ENCODE assay signal across 8 cellular contexts in the genomic region with DNA sequence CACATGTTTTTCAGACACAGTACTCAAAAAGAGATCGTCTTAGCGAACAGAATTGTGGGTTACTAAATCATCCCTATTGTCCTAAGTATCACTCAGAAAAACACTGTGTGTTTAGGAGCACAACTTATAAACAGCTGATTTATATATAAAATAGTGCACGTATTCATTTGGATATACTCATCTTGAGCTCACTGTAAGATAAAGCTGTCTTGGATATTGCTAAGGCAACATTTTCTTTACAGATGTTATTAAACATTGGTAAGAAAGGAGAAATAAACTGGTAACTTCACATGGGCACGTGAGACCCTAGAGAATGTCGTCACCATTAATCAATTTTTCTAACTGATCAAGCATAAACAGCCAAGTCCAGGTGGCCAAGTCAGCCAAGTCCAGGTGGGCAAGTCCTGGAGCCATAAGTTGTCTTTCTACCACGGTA. TPM values are rescaled to one million over a fixed set of nuclear protein-coding genes. Genes with fewer than 3 reads are reported as not detected.
A peak's percentile ranks its signal among the peaks of the same experiment; 100 is the strongest.
DNase-seq lines count a peak whose midpoint lies in the region; ATAC-seq, FAIRE-seq and TF ChIP-seq lines count a peak whose summit lies in the region.

No MANE protein-coding gene starts in this region.

- H4K20me1 ChIP-seq in endothelial cell of umbilical vein (replicated peaks; ENCODE audit: control insufficient read depth, extremely low read depth, insufficient read depth, low read length) = peaks cover 2% of the 10 kb centered on the region

- H3K27ac ChIP-seq in endothelial cell of umbilical vein (ENCODE audit: insufficient read depth, low read depth, low read length) (peak overlapping the region; percentile 85), pancreas (peak overlapping the region; percentile 86 to 96 (median 94))

- no peak for TF ChIP-seq CTCF in endothelial cell of umbilical vein (IDR thresholded peaks at IDR 0.05; ENCODE audit: extremely low read depth in 1 of 2, insufficient read depth in 1 of 2, low read depth in 1 of 2, low read length in 2 of 2)
- no peak for TF ChIP-seq CTCF in pancreas (IDR thresholded peaks at IDR 0.05)
- no peak for TF ChIP-seq CTCF in D721Med (IDR thresholded peaks at IDR 0.05; ENCODE audit: insufficient read depth, missing control alignments)

- POLR2A ChIA-PET in endothelial cell of umbilical vein (lab: Charles Lee) = no interaction called here

- intact Hi-C loops in endothelial cell of umbilical vein (cut with micrococcal nuclease) = no loop called here
- intact Hi-C loops in pancreas (cut with DNase I) = no loop called here

- H3K9me1 ChIP-seq in endothelial cell of umbilical vein (replicated peaks; ENCODE audit: control insufficient read depth, extremely low read depth, insufficient read depth, low read length) = no peaks in the 10 kb centered on the region

- H3K4me2 ChIP-seq in endothelial cell of umbilical vein (ENCODE audit: insufficient read depth, low read length) = peak overlapping the region; percentile 75

- CTCF ChIA-PET in endothelial cell of umbilical vein (lab: Charles Lee) = interaction anchor here (1.1 to 1.9 kb wide), 5 partner anchors 9 to 282 kb away, joined by 3 to 7 read pairs (median 5); no protein-coding TSS in a partner anchor

- H3K36me3 ChIP-seq in endothelial cell of umbilical vein (ENCODE audit: control insufficient read depth in 2 of 2, extremely low read depth in 1 of 2, insufficient read depth in 2 of 2, low read length in 2 of 2) = no peaks in the 10 kb centered on the region
- no peaks in the 10 kb centered on the region for H3K36me3 ChIP-seq in pancreas

- peak overlapping the region; percentile 85 to 96 (median 88) for H3K4me3 ChIP-seq in endothelial cell of umbilical vein (replicated peaks in 1 of 3; ENCODE audit: insufficient read depth in 1 of 3, low read depth in 1 of 3, low read length in 3 of 3)
- H3K4me3 ChIP-seq in pancreas = peak overlapping the region; percentile 48 to 97 (median 84)

- H3K9me3 ChIP-seq in endothelial cell of umbilical vein (replicated peaks; ENCODE audit: control insufficient read depth, insufficient read depth, low read length) (no peaks in the 10 kb centered on the region), pancreas (no peaks in the 10 kb centered on the region)

- H3K9ac ChIP-seq in endothelial cell of umbilical vein (replicated peaks; ENCODE audit: extremely low read depth, insufficient read depth, low read length) = peak overlapping the region; percentile 96

- H3K79me2 ChIP-seq in endothelial cell of umbilical vein (ENCODE audit: control insufficient read depth, insufficient read depth, low read length) = peaks cover 68% of the 10 kb centered on the region

- H3K27me3 ChIP-seq in endothelial cell of umbilical vein (ENCODE audit: control insufficient read depth in 2 of 2, insufficient read depth in 2 of 2, low read length in 2 of 2) (no peaks in the 10 kb centered on the region), pancreas (no peaks in the 10 kb centered on the region)

- FAIRE-seq in endothelial cell of umbilical vein (lab: Jason Lieb, UNC) = no peak
- FAIRE-seq in pancreas (lab: Jason Lieb, UNC) = no peak
- no peak for FAIRE-seq in D721Med (lab: Jason Lieb, UNC)

- H2AFZ ChIP-seq in endothelial cell of umbilical vein (ENCODE audit: low read depth, low read length) = peak overlapping the region; percentile 19

- WGBS in pancreas, 2 donors = 0 to 1% methylated on average over 6 of the region's 6 CpGs

- TF ChIP-seq POLR2A in endothelial cell of umbilical vein (IDR thresholded peaks at IDR 0.05; ENCODE audit: low read depth, low read length) = no peak

- DNase-seq in NCI-H510A treated with DMSO at 0.1 percent for 48 hours (lab: John Stamatoyannopoulos, UW) = peak; percentile 74
- no peak for DNase-seq in NCI-H510A (lab: John Stamatoyannopoulos, UW)
- DNase-seq in NCI-H69 (lab: John Stamatoyannopoulos, UW) = peak; percentile 61
- DNase-seq in endothelial cell of umbilical vein (ENCODE audit: low read depth, low spot score) = no peak
- DNase-seq in pancreas = no peak
- DNase-seq in NCI-H2196 (lab: John Stamatoyannopoulos, UW; ENCODE audit: unreplicated experiment) = no peak
- no peak for DNase-seq in D721Med (ENCODE audit: insufficient read length, low spot score)
- no peak for DNase-seq in pons (ENCODE audit: low spot score)

- ATAC-seq in pancreas = no peak

- BruUV-seq in endothelial cell of umbilical vein (replicated peaks; lab: Mats Ljungman, UMichigan) = no TSS peak

- H3K4me1 ChIP-seq in endothelial cell of umbilical vein (ENCODE audit: control insufficient read depth, extremely low read depth, insufficient read depth, low read length) = peaks cover 42% of the 10 kb centered on the region
- peaks cover 3 to 35% (median 15%) of the 10 kb centered on the region in 3 donors for H3K4me1 ChIP-seq in pancreas

- dilution Hi-C loops in endothelial cell of umbilical vein (cut with MboI; ENCODE audit: extremely low pct_ligation_motif_present, low sequenced_read_pairs) = no loop called here

TF ChIP-seq in endothelial cell of umbilical vein, 7 proteins besides CTCF, POLR2A, EP300 and RAD21:
- TF ChIP-seq FOS (IDR thresholded peaks at IDR 0.05; ENCODE audit: borderline replicate concordance, insufficient read depth, low read length) (no peak), MYC (IDR thresholded peaks at IDR 0.05; ENCODE audit: low read depth, low read length) (no peak), EZH2 (IDR thresholded peaks at IDR 0.05; ENCODE audit: borderline replicate concordance, low read depth, low read length, severe bottlenecking) (no peak), JUN (IDR thresholded peaks at IDR 0.05; ENCODE audit: borderline replicate concordance, insufficient read depth, insufficient read length, low read depth) (no peak), GATA2 (IDR thresholded peaks at IDR 0.05; ENCODE audit: insufficient read depth, insufficient read length, low read depth, low read length) (no peak), POLR2AphosphoS5 (IDR thresholded peaks at IDR 0.05; ENCODE audit: insufficient read depth, low read depth, low read length) (no peak)
- TF ChIP-seq, protein P1, sequence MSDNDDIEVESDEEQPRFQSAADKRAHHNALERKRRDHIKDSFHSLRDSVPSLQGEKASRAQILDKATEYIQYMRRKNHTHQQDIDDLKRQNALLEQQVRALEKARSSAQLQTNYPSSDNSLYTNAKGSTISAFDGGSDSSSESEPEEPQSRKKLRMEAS (IDR thresholded peaks at IDR 0.05; ENCODE audit: insufficient read depth, insufficient read length) = no peak

RNA-seq across cellular contexts. Expression of a gene that starts 1.7 kb away (rescaled TPM):
- total RNA-seq in endothelial cell of umbilical vein (154 and 175 TPM in 2 replicates), pancreas (10 to 100 TPM; 30.5 to 64.4 (median 42.3) TPM)
- polyA plus RNA-seq in endothelial cell of umbilical vein (16.2 and 18.3 TPM in 2 replicates), pancreas (10 to 100 TPM; 18.8 to 22.2 TPM)
- 10.5 and 13.0 TPM in 2 replicates for polyA plus RNA-seq in endothelial cell of umbilical vein (2011; cell fraction: cytosol; rRNA removed)
- 53.1 and 81.3 TPM in 2 replicates for polyA plus RNA-seq in endothelial cell of umbilical vein (2011; cell fraction: nucleus; rRNA removed)
- polyA plus RNA-seq in endothelial cell of umbilical vein (2012) = 82.5 and 115 TPM in 2 replicates
- 32.5 and 37.7 TPM in 2 replicates for polyA minus RNA-seq in endothelial cell of umbilical vein
- polyA minus RNA-seq in endothelial cell of umbilical vein (2011; cell fraction: cytosol; rRNA and poly(A)+ RNA removed) = 30.2 TPM
- 112 and 127 TPM in 2 replicates for polyA minus RNA-seq in endothelial cell of umbilical vein (2011; cell fraction: nucleus; rRNA and poly(A)+ RNA removed)

Comparison
In these comparisons a context has a peak if more than half of its experiments do, and no peak if none do; other contexts are left out.
1. DNase-seq: peak in NCI-H510A treated with DMSO at 0.1 percent for 48 hours (single experiment) and NCI-H69 (single experiment); none in NCI-H510A (single experiment), endothelial cell of umbilical vein (single experiment), pancreas (0 of 6), NCI-H2196 (single experiment), D721Med (single experiment) and pons (single experiment).